In genomic region chr1:3727042-3727824, GRCh38 we compare ENCODE assay signal across 2 cellular contexts.
TF ChIP-seq lines count a peak whose summit lies in the region.

No MANE protein-coding gene starts in this region.

TF ChIP-seq in Ishikawa, 13 proteins besides CTCF, POLR2A, EP300 and RAD21 (continued from another document):
- no peak for TF ChIP-seq REST (IDR thresholded peaks at IDR 0.05; ENCODE audit: low read depth)
TF ChIP-seq in Ishikawa: peak in this region for 0.

TF ChIP-seq in K562, 482 proteins besides CTCF, POLR2A, EP300 and RAD21 (continued from another document):
- TF ChIP-seq TFAP4 (CRISPR knock-in tag; IDR thresholded peaks at IDR 0.05; ENCODE audit: borderline replicate concordance), result peak; percentile 40; the same call in 1 of the 2 replicates
- TF ChIP-seq SMC3 (conservative IDR thresholded peaks at IDR 0.05; ENCODE audit: insufficient read depth, low read depth, low read length), result peak; percentile 79
- no peak for TF ChIP-seq ZNF311 (CRISPR knock-in tag; IDR thresholded peaks at IDR 0.05)
- peak; percentile 20; the same call in 1 of the 2 replicates for TF ChIP-seq POLR2G (IDR thresholded peaks at IDR 0.05; ENCODE audit: low read depth, low read length)
- TF ChIP-seq CTCFL (IDR thresholded peaks at IDR 0.05; ENCODE audit: borderline replicate concordance, insufficient read depth, low read depth, low read length, poor library complexity, severe bottlenecking), result peak; percentile 77
- no peak for TF ChIP-seq MNT (conservative IDR thresholded peaks at IDR 0.05)
- TF ChIP-seq RB1 (IDR thresholded peaks at IDR 0.05; ENCODE audit: low read depth), result 0 out of 2 replicates have a peak, but pooled peaks have one; percentile 29
- TF ChIP-seq ZNF263 (CRISPR knock-in tag; IDR thresholded peaks at IDR 0.05; ENCODE audit: borderline replicate concordance), result 0 out of 2 replicates have a peak, but pooled peaks have one; percentile 22
- TF ChIP-seq TGIF2 (CRISPR knock-in tag; IDR thresholded peaks at IDR 0.05), result no peak
- TF ChIP-seq KDM5B (IDR thresholded peaks at IDR 0.05; ENCODE audit: insufficient replicate concordance, low read depth, low read length), result no peak
- TF ChIP-seq MIER1 (IDR thresholded peaks at IDR 0.05; ENCODE audit: low read depth), result no peak
- TF ChIP-seq TAF7 (tag; IDR thresholded peaks at IDR 0.05), result no peak
- TF ChIP-seq RBFOX2 (IDR thresholded peaks at IDR 0.05; ENCODE audit: low read depth, low read length), result 0 out of 2 replicates have a peak, but pooled peaks have one; percentile 21
- no peak for TF ChIP-seq CSDE1 (IDR thresholded peaks at IDR 0.05)
- TF ChIP-seq RBM34 (IDR thresholded peaks at IDR 0.05; ENCODE audit: borderline replicate concordance, insufficient read depth, low read length), result no peak
- peak; percentile 64; the same call in 1 of the 2 replicates for TF ChIP-seq ZBTB7A (IDR thresholded peaks at IDR 0.05; ENCODE audit: borderline replicate concordance, control insufficient read depth, low read depth, low read length)
- TF ChIP-seq ZBTB1 (CRISPR knock-in tag; IDR thresholded peaks at IDR 0.05; ENCODE audit: borderline replicate concordance, low read depth), result no peak
